In genomic region chr14:59870277-59871165, GRCh38 we compare ENCODE assay signal across 8 cellular contexts. TPM values are rescaled to one million over a fixed set of nuclear protein-coding genes. Genes with fewer than 3 reads are reported as not detected.
DNase-seq lines count a peak whose midpoint lies in the region; ATAC-seq and TF ChIP-seq lines count a peak whose summit lies in the region.

Gene RTN1, minus strand, starts transcription at chr14:59870776. Its CDS starts 146 bp downstream, at chr14:59870630.

- H3K4me3 ChIP-seq in choroid plexus epithelial cell (ENCODE audit: low read depth, low read length), result peak within 1 kb of the TSS; percentile 59

- intact Hi-C loops in left colon (cut with DNase I, micrococcal nuclease), result no loop called here

- peak; percentile 84 for ATAC-seq in GM21619 (IDR thresholded peaks at IDR 0.05; ENCODE audit: unreplicated experiment)
- ATAC-seq in SK-N-SH treated with all-trans-retinoic acid at 6 μM for 48 hours, result peak; percentile 92
- peak; percentile 80 for ATAC-seq in left colon

- TF ChIP-seq CTCF in choroid plexus epithelial cell (conservative IDR thresholded peaks at IDR 0.05; ENCODE audit: low read depth, low read length), result no peak

- DNase-seq in DMS153 treated with DMSO at 0.1 percent for 48 hours (lab: John Stamatoyannopoulos, UW; ENCODE audit: unreplicated experiment) (peak; percentile 60), MV-4-11 (lab: John Stamatoyannopoulos, UW) (peak; percentile 32), choroid plexus epithelial cell (ENCODE audit: low read depth) (peak; percentile 41), left colon (peak in 1 of 2 donors; percentile 36), dedifferentiated amniotic fluid mesenchymal stem cell (ENCODE audit: extremely low spot score) (no peak)
- peak; percentile 13 for DNase-seq in stimulated activated CD4-positive, alpha-beta T cell treated with anti-CD3 and anti-CD28 coated beads, Interleukin-1b, Interleukin-23, amount 100 ng/mL, for 48 hours

TF ChIP-seq in SK-N-SH treated with all-trans-retinoic acid at 6 μM for 48 hours, 23 proteins besides CTCF, POLR2A, EP300 and RAD21:
- TF ChIP-seq PPARA (CRISPR knock-in tag; IDR thresholded peaks at IDR 0.05; ENCODE audit: borderline replicate concordance), result no peak
- TF ChIP-seq TSHZ2 (CRISPR knock-in tag; IDR thresholded peaks at IDR 0.05), result no peak

RNA-seq across cellular contexts. Expression of gene RTN1, which starts in this region (rescaled TPM):
- 1 to 10 TPM; 1.5 to 4.3 TPM for total RNA-seq in left colon
